In genomic region chr12:70444903-70445302, GRCh38 we compare ENCODE assay signal across 14 cellular contexts.
"Had no signal": no experiment of that assay in that cellular context is flagged by ENCODE, and none has a peak within 500 bp of the region (broad histone marks: within the 10 kb centered on the region; RNA-seq: fewer than 3 reads in every experiment).

No MANE protein-coding gene starts in this region.

- H3K4me3 ChIP-seq: cardiac muscle cell, right atrium auricular region, uterus had no signal

- DNase-seq: activated CD4-positive, alpha-beta T cell treated with anti-CD3 and anti-CD28 coated beads for 4 hours; activated CD8-positive, alpha-beta memory T cell treated with anti-CD3 and anti-CD28 coated beads, Interleukin-2, amount 50 U/mL, for 4 hours; activated CD8-positive, alpha-beta T cell treated with anti-CD3 and anti-CD28 coated beads for 36 hours; activated naive CD4-positive, alpha-beta T cell; activated naive CD8-positive, alpha-beta T cell treated with anti-CD3 and anti-CD28 coated beads, Interleukin-2, amount 50 U/mL, for 24 hours; activated T-cell treated with anti-CD3 and anti-CD28 coated beads, Interleukin-2, amount 50 U/mL, for 72 hours; immature natural killer cell; natural killer cell; posterior cingulate gyrus; small intestine; uterus; WERI-Rb-1 had no signal

- H3K36me3 ChIP-seq: cardiac muscle cell, right atrium auricular region, uterus, WERI-Rb-1 had no signal

- H3K9me3 ChIP-seq: uterus had no signal

- H3K27ac ChIP-seq: cardiac muscle cell, right atrium auricular region, uterus, WERI-Rb-1 had no signal

- H3K4me1 ChIP-seq: right atrium auricular region, uterus had no signal

- H3K27me3 ChIP-seq: cardiac muscle cell, right atrium auricular region, uterus had no signal
